Comparison of ENCODE assay signal across 6 cellular contexts in the genomic region with DNA sequence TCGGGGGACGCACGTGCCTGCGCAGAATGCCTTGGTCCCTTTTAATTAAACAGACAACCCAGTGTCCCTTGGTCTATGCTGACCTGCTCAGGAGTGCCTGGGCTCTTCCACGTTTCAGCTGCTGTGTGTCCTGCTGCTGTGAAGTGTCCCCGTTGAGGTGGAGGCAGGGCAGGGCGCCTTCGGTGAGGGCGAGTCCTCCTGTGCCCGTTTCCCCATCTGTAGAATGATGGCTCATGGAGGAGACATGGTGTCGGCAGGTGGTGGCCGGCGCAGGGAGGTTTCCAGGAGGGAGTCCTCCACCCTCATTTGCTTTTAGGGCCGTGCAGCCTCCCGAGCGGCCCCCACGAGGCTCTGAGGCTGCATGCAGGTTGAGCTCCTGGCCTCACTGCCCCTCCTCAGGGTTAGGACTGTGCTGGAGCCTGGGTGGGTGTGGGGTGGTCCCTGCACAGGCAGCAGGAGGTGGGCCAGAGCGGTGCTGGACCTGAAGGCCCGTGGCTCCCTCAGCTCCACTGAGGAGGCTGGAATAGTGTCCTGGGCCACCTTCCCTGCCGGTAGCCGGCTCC. TPM values are rescaled to one million over a fixed set of nuclear protein-coding genes. Genes with fewer than 3 reads are reported as not detected.
DNase-seq lines count a peak whose midpoint lies in the region; ATAC-seq and TF ChIP-seq lines count a peak whose summit lies in the region.

No MANE protein-coding gene starts in this region.

- no peak for ATAC-seq in activated CD8-positive, alpha-beta T cell treated with anti-CD3 and anti-CD28 coated beads, Interleukin-2, amount 10 ng/mL, durations not matched to agents 7 days and 5 days
- ATAC-seq in HG03354 (IDR thresholded peaks at IDR 0.05; ENCODE audit: poor library complexity, severe bottlenecking, unreplicated experiment): no peak
- no peak for ATAC-seq in GM21423 (IDR thresholded peaks at IDR 0.05; ENCODE audit: unreplicated experiment)
- no peak for ATAC-seq in HG03159 (IDR thresholded peaks at IDR 0.05; ENCODE audit: unreplicated experiment)

- peaks cover 21% of the 10 kb centered on the region for H3K36me3 Mint-ChIP-seq in activated CD8-positive, alpha-beta T cell treated with anti-CD3 and anti-CD28 coated beads, Interleukin-2, amount 10 ng/mL, durations not matched to agents 7 days and 5 days (ENCODE audit: low read depth)

- no peaks in the 10 kb centered on the region for H3K9me3 Mint-ChIP-seq in activated CD8-positive, alpha-beta T cell treated with anti-CD3 and anti-CD28 coated beads, Interleukin-2, amount 10 ng/mL, durations not matched to agents 7 days and 5 days (ENCODE audit: insufficient read depth)

- CTCF ChIA-PET in activated CD8-positive, alpha-beta T cell treated with anti-CD3 and anti-CD28 coated beads, Interleukin-2, amount 10 ng/mL, durations not matched to agents 7 days and 5 days (lab: Charles Lee): interaction anchor here (0.8 to 2.0 kb wide), 10 partner anchors 9 to 351 kb away, joined by 3 to 10 read pairs (median 4); a partner anchor contains a TSS

- H3K4me3 Mint-ChIP-seq in activated CD8-positive, alpha-beta T cell treated with anti-CD3 and anti-CD28 coated beads, Interleukin-2, amount 10 ng/mL, durations not matched to agents 7 days and 5 days: peak overlapping the region; percentile 60

- no peaks in the 10 kb centered on the region for H3K9me3 ChIP-seq in cardiac muscle cell (ENCODE audit: low read depth)

- H3K27me3 Mint-ChIP-seq in activated CD8-positive, alpha-beta T cell treated with anti-CD3 and anti-CD28 coated beads, Interleukin-2, amount 10 ng/mL, durations not matched to agents 7 days and 5 days (ENCODE audit: low read depth): no peaks in the 10 kb centered on the region

- peak overlapping the region; percentile 85 for H3K27ac ChIP-seq in cardiac muscle cell
- H3K27ac ChIP-seq in substantia nigra (ENCODE audit: low read depth, low read length, poor library complexity, severe bottlenecking): peak overlapping the region; percentile 80

- no peaks in the 10 kb centered on the region for H3K36me3 ChIP-seq in cardiac muscle cell

- peaks cover 32% of the 10 kb centered on the region for H3K4me1 Mint-ChIP-seq in activated CD8-positive, alpha-beta T cell treated with anti-CD3 and anti-CD28 coated beads, Interleukin-2, amount 10 ng/mL, durations not matched to agents 7 days and 5 days (ENCODE audit: low read depth)

- peak overlapping the region; percentile 91 for H3K27ac Mint-ChIP-seq in activated CD8-positive, alpha-beta T cell treated with anti-CD3 and anti-CD28 coated beads, Interleukin-2, amount 10 ng/mL, durations not matched to agents 7 days and 5 days

- TF ChIP-seq CTCF in cardiac muscle cell (IDR thresholded peaks at IDR 0.05; ENCODE audit: low read depth, low read length): no peak

- H3K27me3 ChIP-seq in cardiac muscle cell: no peaks in the 10 kb centered on the region

- POLR2A ChIA-PET in activated CD8-positive, alpha-beta T cell treated with anti-CD3 and anti-CD28 coated beads, Interleukin-2, amount 10 ng/mL, durations not matched to agents 7 days and 5 days (lab: Charles Lee): interaction anchor here (0.6 kb wide), 1 partner anchor 55 kb away, joined by 3 read pairs; no protein-coding TSS in a partner anchor

- DNase-seq in activated CD8-positive, alpha-beta T cell treated with anti-CD3 and anti-CD28 coated beads, Interleukin-2, amount 10 ng/mL, durations not matched to agents 7 days and 5 days: no peak
- DNase-seq in cardiac muscle cell (ENCODE audit: low read depth in 1 of 2, low spot score in 1 of 2): no peak
- DNase-seq in substantia nigra (lab: John Stamatoyannopoulos, UW): no peak

- peaks cover 41% of the 10 kb centered on the region for H3K4me1 ChIP-seq in cardiac muscle cell (ENCODE audit: low read depth)

- H3K4me3 ChIP-seq in cardiac muscle cell: no peak overlapping the region

RNA-seq across cellular contexts. Expression of a gene that starts 8.8 kb away (rescaled TPM):
- 10 to 100 TPM; 68.8 to 70.8 TPM for total RNA-seq in activated CD8-positive, alpha-beta T cell treated with anti-CD3 and anti-CD28 coated beads, Interleukin-2, amount 10 ng/mL, durations not matched to agents 7 days and 5 days
- total RNA-seq in cardiac muscle cell: 140 and 180 TPM in 2 replicates
- polyA plus RNA-seq in cardiac muscle cell: 122 and 154 TPM in 2 replicates

RNA-seq across cellular contexts. Expression of a gene that starts 23.4 kb away (rescaled TPM):
- total RNA-seq in activated CD8-positive, alpha-beta T cell treated with anti-CD3 and anti-CD28 coated beads, Interleukin-2, amount 10 ng/mL, durations not matched to agents 7 days and 5 days: under 1 TPM in 1 of 2 experiments, not detected in 1; 0.10 TPM
- total RNA-seq in cardiac muscle cell: 21.1 and 29.1 TPM in 2 replicates
- 22.1 and 30.6 TPM in 2 replicates for polyA plus RNA-seq in cardiac muscle cell

RNA-seq across cellular contexts. Expression of a gene that starts 27.2 kb away (rescaled TPM):
- total RNA-seq in activated CD8-positive, alpha-beta T cell treated with anti-CD3 and anti-CD28 coated beads, Interleukin-2, amount 10 ng/mL, durations not matched to agents 7 days and 5 days: 100 to 1,000 TPM; 209 to 222 TPM
- total RNA-seq in cardiac muscle cell: 188 and 355 TPM in 2 replicates
- 505 and 638 TPM in 2 replicates for polyA plus RNA-seq in cardiac muscle cell

RNA-seq across cellular contexts. Expression of a gene that starts 34.0 kb away (rescaled TPM):
- total RNA-seq in activated CD8-positive, alpha-beta T cell treated with anti-CD3 and anti-CD28 coated beads, Interleukin-2, amount 10 ng/mL, durations not matched to agents 7 days and 5 days: 10 to 100 TPM; 88.4 to 94.3 TPM
- total RNA-seq in cardiac muscle cell: 45.6 and 89.2 TPM in 2 replicates
- 58.1 and 76.0 TPM in 2 replicates for polyA plus RNA-seq in cardiac muscle cell

RNA-seq across cellular contexts. Expression of a gene that starts 40.3 kb away (rescaled TPM):
- total RNA-seq in activated CD8-positive, alpha-beta T cell treated with anti-CD3 and anti-CD28 coated beads, Interleukin-2, amount 10 ng/mL, durations not matched to agents 7 days and 5 days: 10 to 100 TPM; 58.6 to 70.5 TPM
- total RNA-seq in cardiac muscle cell: 23.0 and 28.5 TPM in 2 replicates
- 6.8 and 11.8 TPM in 2 replicates for polyA plus RNA-seq in cardiac muscle cell

Comparison
In these comparisons a context has a peak if more than half of its experiments do, and no peak if none do; other contexts are left out.
1. RNA of a gene that starts 23.4 kb away (total RNA-seq): 21.1 to 29.1 TPM in cardiac muscle cell; 0.10 TPM in activated CD8-positive, alpha-beta T cell treated with anti-CD3 and anti-CD28 coated beads, Interleukin-2, amount 10 ng/mL, durations not matched to agents 7 days and 5 days; every median in the first group is over 10 times any median in the second.